Comparison of ENCODE assay signal across 8 cellular contexts in the genomic region with DNA sequence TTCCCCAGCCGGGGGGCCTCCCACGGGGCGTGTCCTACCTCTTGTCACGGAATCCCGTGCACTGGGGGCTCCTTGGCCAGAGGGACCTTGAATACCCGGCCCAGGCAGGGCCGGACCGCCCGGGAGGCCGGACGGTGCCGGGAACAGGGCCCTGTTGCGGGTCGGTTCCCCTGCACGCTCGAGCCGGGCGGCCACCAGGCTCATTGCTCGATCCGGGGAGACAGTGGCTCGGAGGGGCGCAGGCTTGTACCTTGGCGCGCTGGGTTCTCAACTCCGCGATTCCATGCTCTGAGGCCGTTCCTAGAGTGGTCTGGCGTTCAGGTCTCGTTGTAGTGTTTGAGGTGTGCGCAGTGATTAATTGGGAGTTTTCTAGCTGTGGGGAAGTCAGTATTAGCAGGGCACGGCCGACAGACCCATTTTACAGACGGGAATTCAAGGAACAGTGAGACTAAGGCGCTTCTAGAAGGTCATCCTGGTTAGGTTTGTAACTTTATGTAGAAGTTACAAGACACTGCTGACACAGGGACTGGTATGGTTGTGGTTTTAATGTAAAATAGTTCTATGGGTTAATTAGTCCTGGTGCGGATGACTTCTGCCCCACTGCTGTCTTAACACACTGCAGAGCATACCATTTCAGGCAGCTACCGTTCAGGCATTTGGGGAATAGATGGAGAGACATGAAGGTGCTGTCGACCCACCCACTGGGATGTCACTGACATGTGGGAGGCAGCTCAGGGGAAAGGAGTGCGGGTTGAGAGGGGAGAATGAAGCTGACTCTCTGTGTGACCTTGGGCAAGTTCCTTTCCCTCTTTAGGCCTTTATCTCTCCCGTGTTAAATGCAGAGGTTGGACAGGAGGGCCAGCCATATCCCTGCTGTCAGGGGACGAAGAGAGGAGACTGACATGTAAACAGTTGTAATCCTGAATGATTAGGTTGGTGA. TPM values are rescaled to one million over a fixed set of nuclear protein-coding genes. Genes with fewer than 3 reads are reported as not detected.
DNase-seq lines count a peak whose midpoint lies in the region; TF ChIP-seq lines count a peak whose summit lies in the region.

No MANE protein-coding gene starts in this region.

- in situ Hi-C loops in astrocyte of the spinal cord (cut with HindIII; ENCODE audit: low sequenced_read_pairs): no loop called here

- H3K27me3 ChIP-seq in layer of hippocampus (ENCODE audit: control insufficient read depth, insufficient read depth, low read length): no peaks in the 10 kb centered on the region

- no peak for TF ChIP-seq CTCF in astrocyte of the spinal cord (IDR thresholded peaks at IDR 0.05; ENCODE audit: low read depth, low read length)

- DNase-seq in NCI-H82 (lab: John Stamatoyannopoulos, UW): peak; percentile 25
- DNase-seq in NCI-H82 treated with DMSO at 0.1 percent for 48 hours (lab: John Stamatoyannopoulos, UW; ENCODE audit: unreplicated experiment): no peak
- DNase-seq in HT-29 (ENCODE audit: low spot score): peak; percentile 42
- DNase-seq in astrocyte of the spinal cord (ENCODE audit: low read depth, low spot score): no peak
- DNase-seq in substantia nigra (lab: John Stamatoyannopoulos, UW): peak in 1 of 49 donors; percentile 47
- no peak for DNase-seq in NCI-H2081 (lab: John Stamatoyannopoulos, UW)
- no peak for DNase-seq in NCI-H1694 treated with DMSO at 0.1 percent for 48 hours (lab: John Stamatoyannopoulos, UW)

- H3K4me3 ChIP-seq in astrocyte of the spinal cord (ENCODE audit: low read depth, low read length): peak overlapping the region; percentile 87

- H3K27ac ChIP-seq in layer of hippocampus (ENCODE audit: low read depth, low read length): peak overlapping the region; percentile 66
- peak overlapping the region; percentile 89 for H3K27ac ChIP-seq in substantia nigra (ENCODE audit: low read depth, low read length, poor library complexity, severe bottlenecking)

RNA-seq across cellular contexts. Expression of a gene that starts 0.6 kb away (rescaled TPM):
- 104 and 106 TPM in 2 replicates for total RNA-seq in HT-29 (2014; rRNA removed; shearing (Covaris generic))

RNA-seq across cellular contexts. Expression of a gene that starts 9.9 kb away (rescaled TPM):
- not detected in 2 replicates for total RNA-seq in HT-29 (2014; rRNA removed; shearing (Covaris generic))

RNA-seq across cellular contexts. Expression of a gene that starts 13.7 kb away (rescaled TPM):
- not detected in 2 replicates for total RNA-seq in HT-29 (2014; rRNA removed; shearing (Covaris generic))

RNA-seq across cellular contexts. Expression of a gene that starts 41.4 kb away (rescaled TPM):
- total RNA-seq in HT-29 (2014; rRNA removed; shearing (Covaris generic)): 0.28 and 2.0 TPM in 2 replicates

RNA-seq across cellular contexts. Expression of a gene that starts 45.5 kb away (rescaled TPM):
- 11.4 and 18.8 TPM in 2 replicates for total RNA-seq in HT-29 (2014; rRNA removed; shearing (Covaris generic))

Comparison
In these comparisons a context has a peak if more than half of its experiments do, and no peak if none do; other contexts are left out.
1. DNase-seq: peak in NCI-H82 (single experiment) and HT-29 (single experiment); none in NCI-H82 treated with DMSO at 0.1 percent for 48 hours (single experiment), astrocyte of the spinal cord (single experiment), NCI-H2081 (0 of 2) and NCI-H1694 treated with DMSO at 0.1 percent for 48 hours (single experiment).